ENCODE assay signal across 33 cellular contexts in genomic region chr12:92949466-92949865, GRCh38.
"Had no signal": no experiment of that assay in that cellular context is flagged by ENCODE, and none has a peak within 500 bp of the region (broad histone marks: within the 10 kb centered on the region; RNA-seq: fewer than 3 reads in every experiment).

No MANE protein-coding gene starts in this region.

- H3K27me3 ChIP-seq: adrenal gland, body of pancreas, brain microvascular endothelial cell, breast epithelium had no signal

- FAIRE-seq: astrocyte, TTC549 had no signal

- H3K36me3 ChIP-seq: adrenal gland, brain microvascular endothelial cell, breast epithelium had no signal

- H3K27ac ChIP-seq: adrenal gland, body of pancreas, brain microvascular endothelial cell, breast epithelium, VCaP had no signal

- ATAC-seq: activated CD8-positive, alpha-beta T cell treated with anti-CD3 and anti-CD28 coated beads for 36 hours; activated naive CD4-positive, alpha-beta T cell treated with anti-CD3 and anti-CD28 coated beads, Interleukin-2, amount 50 U/mL, for 72 hours; activated T-cell treated with anti-CD3 and anti-CD28 coated beads, Interleukin-2, amount 50 U/mL, for 4 hours; activated T-cell treated with anti-CD3 and anti-CD28 coated beads, Interleukin-2, amount 50 U/mL, for 72 hours; activated T-helper 17 cell treated with anti-CD3 and anti-CD28 coated beads, Interleukin-2, amount 50 U/mL, for 72 hours; body of pancreas; T-cell; T-helper 17 cell had no signal

- DNase-seq: activated B cell treated with CpG ODN at 0.5 μM for 24 hours; activated CD4-positive, alpha-beta memory T cell treated with anti-CD3 and anti-CD28 coated beads for 36 hours; activated CD4-positive, alpha-beta T cell treated with anti-CD3 and anti-CD28 coated beads for 4 hours; activated CD4-positive, alpha-beta T cell treated with anti-CD3 and anti-CD28 coated beads, Interleukin-2, amount 10 ng/mL, durations not matched to agents 24 days and 14 days; activated CD4-positive, alpha-beta T cell treated with anti-CD3 and anti-CD28 coated beads, Interleukin-2, amount 50 U/mL, for 1 hour; activated CD4-positive, alpha-beta T cell treated with anti-CD3 and anti-CD28 coated beads, Interleukin-2, amount 50 U/mL, for 4 hours; activated CD4-positive, CD25-positive, alpha-beta regulatory T cell treated with anti-CD3 and anti-CD28 coated beads, Interleukin-2, amount 50 U/mL, for 72 hours; activated CD8-positive, alpha-beta memory T cell treated with anti-CD3 and anti-CD28 coated beads, Interleukin-2, amount 50 U/mL, for 4 hours; activated CD8-positive, alpha-beta T cell treated with anti-CD3 and anti-CD28 coated beads for 36 hours; activated effector memory CD4-positive, alpha-beta T cell treated with anti-CD3 and anti-CD28 coated beads, Interleukin-2, amount 50 U/mL, for 16 hours; activated gamma-delta T cell treated with Interleukin-2 at 50 U/mL for 16 hours; activated naive CD4-positive, alpha-beta T cell; activated naive CD4-positive, alpha-beta T cell treated with anti-CD3 and anti-CD28 coated beads for 36 hours; activated naive CD4-positive, alpha-beta T cell treated with anti-CD3 and anti-CD28 coated beads, Interleukin-2, amount 50 U/mL, for 16 hours; activated naive CD8-positive, alpha-beta T cell treated with anti-CD3 and anti-CD28 coated beads for 36 hours; activated T-cell treated with anti-CD3 and anti-CD28 coated beads for 4 hours; activated T-cell treated with anti-CD3 and anti-CD28 coated beads, Interleukin-2, amount 50 U/mL, for 1 hour; activated T-cell treated with anti-CD3 and anti-CD28 coated beads, Interleukin-2, amount 50 U/mL, for 4 hours; activated T-cell treated with anti-CD3 and anti-CD28 coated beads, Interleukin-2, amount 50 U/mL, for 72 hours; adrenal gland; amniotic stem cell; aorta; body of pancreas; brain microvascular endothelial cell; central memory CD4-positive, alpha-beta T cell; T-cell; T-helper 17 cell had no signal

- H3K4me1 ChIP-seq: adrenal gland, body of pancreas, breast epithelium had no signal

- H3K4me3 ChIP-seq: adrenal gland, body of pancreas, breast epithelium had no signal
